Comparison of ENCODE assay signal across 1 cellular context in genomic region chr7:23123465-23123864, GRCh38.
TF ChIP-seq lines count a peak whose summit lies in the region.

No MANE protein-coding gene starts in this region.

TF ChIP-seq in WTC11, 78 proteins besides CTCF, POLR2A, EP300 and RAD21 (continued from another document):
- TF ChIP-seq IRF1 (CRISPR knock-in tag; IDR thresholded peaks at IDR 0.05) = no peak
- TF ChIP-seq MYBL2 (CRISPR knock-in tag; IDR thresholded peaks at IDR 0.05) = no peak
- TF ChIP-seq ZNF121 (CRISPR knock-in tag; IDR thresholded peaks at IDR 0.05) = no peak
- no peak for TF ChIP-seq IRF2 (CRISPR knock-in tag; IDR thresholded peaks at IDR 0.05; ENCODE audit: borderline replicate concordance, low read depth)
- no peak for TF ChIP-seq FOXP1 (CRISPR knock-in tag; IDR thresholded peaks at IDR 0.05; ENCODE audit: borderline replicate concordance)
- TF ChIP-seq ERG (CRISPR knock-in tag; IDR thresholded peaks at IDR 0.05) = no peak
- TF ChIP-seq NR3C1 (CRISPR knock-in tag; conservative IDR thresholded peaks at IDR 0.05; ENCODE audit: low read depth) = no peak
- TF ChIP-seq SMAD3 (CRISPR knock-in tag; IDR thresholded peaks at IDR 0.05; ENCODE audit: borderline replicate concordance) = no peak
